In genomic region chr6:128520436-128521301, GRCh38 we compare ENCODE assay signal across 8 cellular contexts. TPM values are rescaled to one million over a fixed set of nuclear protein-coding genes. Genes with fewer than 3 reads are reported as not detected.
A peak's percentile ranks its signal among the peaks of the same experiment; 100 is the strongest.
DNase-seq lines count a peak whose midpoint lies in the region; ATAC-seq and TF ChIP-seq lines count a peak whose summit lies in the region.

Gene PTPRK (minus strand): TSS chr6:128520599. CDS start chr6:128520358, 241 bp downstream.

- H3K4me3 ChIP-seq in LNCaP clone FGC (ENCODE audit: low read depth, low read length) (peak within 1 kb of the TSS; percentile 64), astrocyte of the spinal cord (ENCODE audit: low read depth, low read length) (peak within 1 kb of the TSS; percentile 95), aorta (ENCODE audit: low read length in 2 of 2) (peak within 1 kb of the TSS; percentile 78 to 88)

- H3K4me1 ChIP-seq in aorta (ENCODE audit: control insufficient read depth in 1 of 2, insufficient read depth in 2 of 2, low read length in 2 of 2) = peaks cover 0 to under 1% of the 10 kb centered on the region in 2 donors

- DNase-seq in GM04504 (ENCODE audit: low read depth) = peak; percentile 83
- peak; percentile 60 for DNase-seq in GOT3 (lab: John Stamatoyannopoulos, UW)
- peak; percentile 59 for DNase-seq in LNCaP clone FGC (ENCODE audit: low read depth)
- peak; percentile 68 for DNase-seq in T-helper 22 cell (ENCODE audit: low read depth)
- DNase-seq in astrocyte of the spinal cord (ENCODE audit: low read depth, low spot score) = peak; percentile 96
- peak; percentile 88 to 93 for DNase-seq in hippocampal formation (lab: John Stamatoyannopoulos, UW)
- peak; percentile 96 for DNase-seq in retina
- peak; percentile 93 to 98 for DNase-seq in aorta

- no peaks in the 10 kb centered on the region for H3K36me3 ChIP-seq in aorta (ENCODE audit: control insufficient read depth in 1 of 2, insufficient read depth in 2 of 2, low read length in 1 of 2)

- in situ Hi-C loops in astrocyte of the spinal cord (cut with HindIII; ENCODE audit: low sequenced_read_pairs) = no loop called here

- peak within 1 kb of the TSS; percentile 84 to 91 for H3K27ac ChIP-seq in aorta (ENCODE audit: low read depth in 1 of 2, low read length in 2 of 2)

- peak; percentile 96 for ATAC-seq in aorta (ENCODE audit: low FRiP score)

- H3K27me3 ChIP-seq in aorta (ENCODE audit: control insufficient read depth in 1 of 2, insufficient read depth in 2 of 2, low read length in 1 of 2) = no peaks in the 10 kb centered on the region

- H3K9me3 ChIP-seq in aorta (ENCODE audit: control insufficient read depth, low read length) = no peaks in the 10 kb centered on the region

- 0 to 1% methylated on average over 61 to 85 of the region's 85 CpGs for WGBS in aorta, 2 donors

- intact Hi-C loops in aorta (cut with DNase I) = loop anchor here in 1 of 2 donors (5.0 to 10.0 kb wide), 2 partner anchors 98 to 666 kb away; no protein-coding TSS in a partner anchor

- TF ChIP-seq CTCF in LNCaP clone FGC (IDR thresholded peaks at IDR 0.05; ENCODE audit: control insufficient read depth, extremely low read depth, insufficient read depth) (peak; percentile 47; the same call in 1 of the 2 replicates), astrocyte of the spinal cord (IDR thresholded peaks at IDR 0.05; ENCODE audit: low read depth, low read length) (peak; percentile 28)

RNA-seq across cellular contexts. Expression of gene PTPRK, which starts in this region (rescaled TPM):
- total RNA-seq in aorta = 10 to 100 TPM; 39.6 to 50.6 TPM
- polyA plus RNA-seq in aorta = 10 to 100 TPM in 1 of 2 donors, 1 to 10 TPM in 1; 3.9 to 10.2 TPM

Comparison
In these comparisons a context has a peak if more than half of its experiments do, and no peak if none do; other contexts are left out.
1. Peak in every context shown above with its lines: DNase-seq, ATAC-seq, H3K4me3 ChIP-seq and H3K27ac ChIP-seq.